Comparison of ENCODE assay signal across 17 cellular contexts in the genomic region with DNA sequence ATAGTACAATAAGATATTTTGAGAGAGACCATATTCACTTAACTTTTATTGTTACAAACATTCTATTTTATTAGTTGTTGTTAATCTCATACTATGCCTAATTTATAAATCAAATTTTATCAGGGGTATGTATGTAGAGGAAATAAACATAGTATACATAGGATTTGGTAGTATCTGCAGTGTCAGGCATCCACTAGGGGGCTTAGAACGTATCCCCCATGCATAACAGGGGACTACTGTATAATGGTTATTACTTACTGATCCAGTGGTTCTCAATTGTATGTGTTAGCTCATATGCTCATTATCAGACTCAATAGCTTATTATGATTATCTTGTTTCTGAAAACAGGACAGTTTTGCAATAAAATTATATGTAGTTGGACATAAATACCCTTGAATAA. TPM values are rescaled to one million over a fixed set of nuclear protein-coding genes. Genes with fewer than 3 reads are reported as not detected.
DNase-seq lines count a peak whose midpoint lies in the region; ATAC-seq, FAIRE-seq and TF ChIP-seq lines count a peak whose summit lies in the region.
"Had no signal": no experiment of that assay in that cellular context is flagged by ENCODE, and none has a peak within 500 bp of the region (broad histone marks: within the 10 kb centered on the region; RNA-seq: fewer than 3 reads in every experiment).

No MANE protein-coding gene starts in this region.

- H2BK20ac ChIP-seq in IMR-90 (ENCODE audit: low read depth, low read length), result no peak overlapping the region

- no peak overlapping the region for H2BK15ac ChIP-seq in IMR-90 (ENCODE audit: low read depth, low read length)

- H3K4me3 Mint-ChIP-seq in neural crest cell, result no peak overlapping the region
- no peak overlapping the region for H3K4me3 Mint-ChIP-seq in activated CD8-positive, alpha-beta T cell treated with anti-CD3 and anti-CD28 coated beads for 36 hours
- H3K4me3 Mint-ChIP-seq: activated CD4-positive, alpha-beta T cell treated with anti-CD3 and anti-CD28 coated beads for 36 hours; activated naive CD8-positive, alpha-beta T cell treated with anti-CD3 and anti-CD28 coated beads, Interleukin-2, amount 10 ng/mL, durations not matched to agents 7 days and 5 days had no signal

- H3K23ac ChIP-seq in IMR-90 (ENCODE audit: low read depth, low read length), result no peak overlapping the region

- no peak overlapping the region for H3K27ac Mint-ChIP-seq in neural crest cell (ENCODE audit: unreplicated experiment)
- H3K27ac Mint-ChIP-seq in activated CD8-positive, alpha-beta T cell treated with anti-CD3 and anti-CD28 coated beads for 36 hours, result no peak overlapping the region
- H3K27ac Mint-ChIP-seq: activated CD4-positive, alpha-beta T cell treated with anti-CD3 and anti-CD28 coated beads for 36 hours; activated naive CD8-positive, alpha-beta T cell treated with anti-CD3 and anti-CD28 coated beads, Interleukin-2, amount 10 ng/mL, durations not matched to agents 7 days and 5 days had no signal

- in situ Hi-C loops in IMR-90 (cut with MboI; ENCODE audit: low sequenced_read_pairs), result no loop called here
- in situ Hi-C loops in K562 (cut with MboI), result no loop called here

- dilution Hi-C loops in IMR-90 (cut with HindIII; ENCODE audit: low sequenced_read_pairs, unreplicated experiment), result no loop called here

- H3K36me3 ChIP-seq in GM06990 (ENCODE audit: control insufficient read depth, insufficient read depth, low read length) (no peaks in the 10 kb centered on the region; the same call in none of the 2 replicates), IMR-90 (ENCODE audit: control insufficient read depth, insufficient read depth, low read length) (0 out of 2 replicates have a peak, but pooled peaks cover 2% of the 10 kb centered on the region), K562 (ENCODE audit: control insufficient read depth, insufficient read depth, low read length) (peaks cover 31% of the 10 kb centered on the region)

- H3K27ac ChIP-seq in IMR-90 (ENCODE audit: insufficient read depth, low read length) (no peak overlapping the region), K562 (ENCODE audit: extremely low read depth, low read depth, low read length) (no peak overlapping the region)
- H3K27ac ChIP-seq: coronary artery, KMS-11, testis had no signal

- no peak overlapping the region for H2AFZ ChIP-seq in IMR-90 (replicated peaks; ENCODE audit: low read length, poor library complexity)
- no peak overlapping the region for H2AFZ ChIP-seq in K562 (ENCODE audit: low read depth, low read length)

- H3K4ac ChIP-seq in IMR-90 (ENCODE audit: low read depth, low read length), result no peak overlapping the region

- no peak overlapping the region for H2BK120ac ChIP-seq in IMR-90 (ENCODE audit: low read depth, low read length)

- CTCF ChIA-PET in IMR-90 (lab: Yijun Ruan, JAX) (interaction anchor here (0.6 kb wide), 1 partner anchor 9 kb away, joined by 3 read pairs; no protein-coding TSS in a partner anchor), K562 (lab: Yijun Ruan, JAX; ENCODE audit: low intra/inter-chr PET ratio) (no interaction called here)
- CTCF ChIA-PET in activated CD8-positive, alpha-beta T cell treated with anti-CD3 and anti-CD28 coated beads for 36 hours (lab: Charles Lee), result interaction anchor here (1.8 kb wide), 1 partner anchor 18 kb away, joined by 5 read pairs; no protein-coding TSS in a partner anchor

- DNase-seq in GM06990 (ENCODE audit: extremely low read depth, insufficient read length), result no peak
- DNase-seq in IMR-90, result no peak
- DNase-seq in K562 (ENCODE audit: extremely low read depth in 1 of 4, low spot score in 3 of 4), result peak in 2 of 4 experiments; percentile 9 to 18
- DNase-seq in neural crest cell (ENCODE audit: low read depth, low spot score), result no peak
- DNase-seq in activated CD8-positive, alpha-beta T cell treated with anti-CD3 and anti-CD28 coated beads for 36 hours, result no peak
- DNase-seq in kidney glomerular epithelial cell (lab: John Stamatoyannopoulos, UW), result no peak
- no peak for DNase-seq in dedifferentiated amniotic fluid mesenchymal stem cell (ENCODE audit: extremely low spot score)
- DNase-seq: activated CD4-positive, alpha-beta T cell treated with anti-CD3 and anti-CD28 coated beads for 36 hours; activated naive CD8-positive, alpha-beta T cell treated with anti-CD3 and anti-CD28 coated beads, Interleukin-2, amount 10 ng/mL, durations not matched to agents 7 days and 5 days; activated T-cell treated with anti-CD3 and anti-CD28 coated beads, Interleukin-2, amount 50 U/mL, for 1 hour; Calu3; NCI-H2081 treated with DMSO at 0.1 percent for 48 hours; stimulated activated CD4-positive, alpha-beta T cell treated with anti-CD3 and anti-CD28 coated beads, Interleukin-15, amount 100 ng/mL, for 24 hours; testis had no signal

- H3K9me1 ChIP-seq in IMR-90 (ENCODE audit: insufficient read depth, low read length) (no peaks in the 10 kb centered on the region; the same call in 1 of the 2 replicates), K562 (ENCODE audit: control insufficient read depth, insufficient read depth, low read length) (no peaks in the 10 kb centered on the region)

- H3K4me2 ChIP-seq in IMR-90 (ENCODE audit: low read depth, low read length) (no peak overlapping the region), K562 (ENCODE audit: insufficient read depth, low read length) (no peak overlapping the region)
- H3K4me2 ChIP-seq: KMS-11 had no signal

- H3K27me3 ChIP-seq in GM06990 (replicated peaks; ENCODE audit: control insufficient read depth, insufficient read depth, low read length) (no peaks in the 10 kb centered on the region), IMR-90 (ENCODE audit: control insufficient read depth, insufficient read depth, low read length) (no peaks in the 10 kb centered on the region), K562 (ENCODE audit: control insufficient read depth in 2 of 2, insufficient read depth in 2 of 2, low read length in 2 of 2) (no peaks in the 10 kb centered on the region)
- H3K27me3 ChIP-seq: testis had no signal

- H4K91ac ChIP-seq in IMR-90 (ENCODE audit: insufficient read depth, low read depth, low read length), result no peak overlapping the region

- no peaks in the 10 kb centered on the region for H3K27me3 Mint-ChIP-seq in neural crest cell (ENCODE audit: low read depth)
- no peaks in the 10 kb centered on the region for H3K27me3 Mint-ChIP-seq in activated CD8-positive, alpha-beta T cell treated with anti-CD3 and anti-CD28 coated beads for 36 hours
- H3K27me3 Mint-ChIP-seq: activated CD4-positive, alpha-beta T cell treated with anti-CD3 and anti-CD28 coated beads for 36 hours; activated naive CD8-positive, alpha-beta T cell treated with anti-CD3 and anti-CD28 coated beads, Interleukin-2, amount 10 ng/mL, durations not matched to agents 7 days and 5 days had no signal

- H3K56ac ChIP-seq in IMR-90 (ENCODE audit: extremely low read depth, insufficient read depth, low read length), result no peak overlapping the region

- 0 out of 4 replicates have a peak, but pooled peaks cover 0 to 3% of the 10 kb centered on the region in 2 experiments for H3K79me1 ChIP-seq in IMR-90 (ENCODE audit: low read depth in 1 of 2, low read length in 2 of 2)

- peaks cover 3% of the 10 kb centered on the region; the same call in 1 of the 3 replicates for H3K79me2 ChIP-seq in K562 (ENCODE audit: control insufficient read depth, insufficient read depth, low read length)

- BruUV-seq in IMR-90 (replicated peaks; lab: Mats Ljungman, UMichigan) (no TSS peak), K562 (replicated peaks; lab: Mats Ljungman, UMichigan) (no TSS peak)

- no CpG with 5 or more reads among the region's 1 CpG for WGBS in IMR-90 (ENCODE audit: extremely low coverage in 2 of 2, insufficient read length in 1 of 2), 2 experiments
- 71% methylated on average over 1 of the region's 1 CpG for WGBS in K562 (ENCODE audit: insufficient coverage, low coverage, missing lambda C conversion rate)

- H3K9me3 Mint-ChIP-seq in neural crest cell, result peaks cover 20% of the 10 kb centered on the region
- peaks cover 22% of the 10 kb centered on the region for H3K9me3 Mint-ChIP-seq in activated CD8-positive, alpha-beta T cell treated with anti-CD3 and anti-CD28 coated beads for 36 hours

- peaks cover 7% of the 10 kb centered on the region for H3K9me3 ChIP-seq in IMR-90 (ENCODE audit: control insufficient read depth, insufficient read depth, low read length)
- H3K9me3 ChIP-seq in K562 (replicated peaks; ENCODE audit: control insufficient read depth, insufficient read depth, low read depth, low read length), result no peaks in the 10 kb centered on the region; the same call in 1 of the 2 replicates
- H3K9me3 ChIP-seq: testis had no signal

- TF ChIP-seq RAD21 in IMR-90 (IDR thresholded peaks at IDR 0.05; ENCODE audit: low read length) (no peak), K562 (CRISPR knock-in tag; conservative IDR thresholded peaks at IDR 0.05 in 1 of 2, IDR thresholded peaks at IDR 0.05 in 1 of 2) (no peak)

- H2BK5ac ChIP-seq in IMR-90 (ENCODE audit: low read depth, low read length, poor library complexity, severe bottlenecking), result no peak overlapping the region

- H3K36me3 Mint-ChIP-seq in neural crest cell (ENCODE audit: low read depth), result peaks cover 40% of the 10 kb centered on the region
- H3K36me3 Mint-ChIP-seq in activated CD8-positive, alpha-beta T cell treated with anti-CD3 and anti-CD28 coated beads for 36 hours (ENCODE audit: low read depth), result peaks cover 58% of the 10 kb centered on the region

- H4K5ac ChIP-seq in IMR-90 (ENCODE audit: low read depth, low read length), result no peak overlapping the region

- POLR2A ChIA-PET in IMR-90 (lab: Charles Lee; ENCODE audit: unreplicated experiment) (no interaction called here), K562 (lab: Yijun Ruan, JAX) (no interaction called here)
- POLR2A ChIA-PET in activated CD8-positive, alpha-beta T cell treated with anti-CD3 and anti-CD28 coated beads for 36 hours (lab: Charles Lee), result no interaction called here

- no peak overlapping the region for H4K8ac ChIP-seq in IMR-90 (ENCODE audit: low read depth in 2 of 2, low read length in 2 of 2)

- H3K18ac ChIP-seq in IMR-90 (ENCODE audit: low read depth, low read length), result no peak overlapping the region

- H3K14ac ChIP-seq in IMR-90 (replicated peaks; ENCODE audit: low read depth, low read length), result no peak overlapping the region

- H3K4me1 ChIP-seq in IMR-90 (ENCODE audit: control insufficient read depth, insufficient read depth, low read length) (no peaks in the 10 kb centered on the region), K562 (replicated peaks in 1 of 2; ENCODE audit: control insufficient read depth in 2 of 2, insufficient read depth in 2 of 2, low read length in 2 of 2) (no peaks in the 10 kb centered on the region)
- H3K4me1 ChIP-seq: testis had no signal

- no peak for TF ChIP-seq EP300 in K562 (IDR thresholded peaks at IDR 0.05; ENCODE audit: low read length)

- H3K9ac ChIP-seq in IMR-90 (ENCODE audit: low read depth, low read length), result no peak overlapping the region
- no peak overlapping the region for H3K9ac ChIP-seq in K562 (ENCODE audit: insufficient read depth in 1 of 2, low read depth in 2 of 2, low read length in 2 of 2)
- H3K9ac ChIP-seq: KMS-11 had no signal

- TF ChIP-seq POLR2A in IMR-90 (IDR thresholded peaks at IDR 0.05; ENCODE audit: low read depth, low read length) (no peak), K562 (conservative IDR thresholded peaks at IDR 0.05) (no peak)

- peak; percentile 26 for TF ChIP-seq CTCF in GM06990 (IDR thresholded peaks at IDR 0.05; ENCODE audit: insufficient read depth, low read length, poor library complexity, severe bottlenecking)
- 0 out of 2 replicates have a peak, but pooled peaks have one; percentile 8 for TF ChIP-seq CTCF in IMR-90 (conservative IDR thresholded peaks at IDR 0.05; ENCODE audit: low read depth, low read length)
- TF ChIP-seq CTCF in K562 (IDR thresholded peaks at IDR 0.05 in 2 of 3, conservative IDR thresholded peaks at IDR 0.05 in 1 of 3; ENCODE audit: insufficient read depth in 2 of 3, low read depth in 1 of 3, low read length in 3 of 3), result peak in 1 of 3 experiments; percentile 28; a peak in 1 of 6 replicates
- peak; percentile 46 for TF ChIP-seq CTCF in neural crest cell (conservative IDR thresholded peaks at IDR 0.05)
- TF ChIP-seq CTCF in activated CD8-positive, alpha-beta T cell treated with anti-CD3 and anti-CD28 coated beads for 36 hours (IDR thresholded peaks at IDR 0.05), result no peak

- H2AK9ac ChIP-seq in IMR-90 (replicated peaks; ENCODE audit: low read depth, low read length, poor library complexity), result no peak overlapping the region

- no peaks in the 10 kb centered on the region for H4K20me1 ChIP-seq in IMR-90 (ENCODE audit: insufficient read depth, low read length)
- no peaks in the 10 kb centered on the region for H4K20me1 ChIP-seq in K562 (replicated peaks; ENCODE audit: control insufficient read depth, insufficient read depth, low read length)

- H2AK5ac ChIP-seq in IMR-90 (ENCODE audit: low read depth, low read length), result no peak overlapping the region

- ATAC-seq in IMR-90 (ENCODE audit: low read depth), result no peak
- peak; percentile 80 for ATAC-seq in K562
- no peak for ATAC-seq in activated CD8-positive, alpha-beta T cell treated with anti-CD3 and anti-CD28 coated beads for 36 hours
- no peak for ATAC-seq in GM21390 (IDR thresholded peaks at IDR 0.05; ENCODE audit: unreplicated experiment)
- ATAC-seq: activated CD4-positive, alpha-beta T cell treated with anti-CD3 and anti-CD28 coated beads for 36 hours had no signal

- intact Hi-C loops in IMR-90 (cut with micrococcal nuclease), result no loop called here
- intact Hi-C loops in K562 (cut with micrococcal nuclease), result no loop called here
- intact Hi-C loops in activated CD8-positive, alpha-beta T cell treated with anti-CD3 and anti-CD28 coated beads for 36 hours (cut with micrococcal nuclease), result no loop called here

- no peak for FAIRE-seq in K562 (lab: Jason Lieb, UNC)

- H3K4me1 Mint-ChIP-seq in neural crest cell, result no peaks in the 10 kb centered on the region
- peaks cover 8% of the 10 kb centered on the region for H3K4me1 Mint-ChIP-seq in activated CD8-positive, alpha-beta T cell treated with anti-CD3 and anti-CD28 coated beads for 36 hours (ENCODE audit: low read depth)
- H3K4me1 Mint-ChIP-seq: activated naive CD8-positive, alpha-beta T cell treated with anti-CD3 and anti-CD28 coated beads, Interleukin-2, amount 10 ng/mL, durations not matched to agents 7 days and 5 days had no signal

- no peak overlapping the region for H3K4me3 ChIP-seq in GM06990 (replicated peaks; ENCODE audit: low read depth, low read length)
- H3K4me3 ChIP-seq in IMR-90 (ENCODE audit: insufficient read depth, low read depth, low read length), result no peak overlapping the region
- no peak overlapping the region for H3K4me3 ChIP-seq in K562
- H3K4me3 ChIP-seq: coronary artery, testis had no signal

RNA-seq across cellular contexts. Expression of a gene that starts 27.6 kb away (rescaled TPM):
- 1.6 and 2.8 TPM in 2 replicates for total RNA-seq in IMR-90 (2012; rRNA removed)
- 16.0 and 18.3 TPM in 2 replicates for polyA plus RNA-seq in IMR-90 (2012; rRNA removed)
- 12.5 and 15.4 TPM in 2 replicates for polyA plus RNA-seq in IMR-90 (2012; cell fraction: cytosol; rRNA removed)
- 3.4 and 11.0 TPM in 2 replicates for polyA plus RNA-seq in IMR-90 (2012; cell fraction: nucleus; rRNA removed; ENCODE audit: low replicate concordance)
- 10.8 and 42.1 TPM in 2 replicates for total RNA-seq in K562 (2011; cell fraction: chromatin; rRNA removed; ENCODE audit: low replicate concordance)
- 8.3 and 11.2 TPM in 2 replicates for total RNA-seq in K562 (2011; cell fraction: nucleolus; rRNA removed)
- 22.1 and 38.3 TPM in 2 replicates for total RNA-seq in K562 (2011; cell fraction: nucleoplasm; rRNA removed)
- 15.9 and 18.0 TPM in 2 replicates for total RNA-seq in K562 (2014; rRNA removed)
- 52.9 and 57.6 TPM in 2 replicates for total RNA-seq in K562 (2014; rRNA removed; fragmentation: Illumina TruSeq; extraction: Trizol)
- 35.6 and 40.3 TPM in 2 replicates for total RNA-seq in K562 (2015; rRNA removed; fragmentation: Illumina TruSeq; extraction: Trizol)
- 38.8 and 42.9 TPM in 2 replicates for total RNA-seq in K562 (2021)
- 58.5 and 74.6 TPM in 2 replicates for polyA plus RNA-seq in K562 (2011; rRNA removed)
- polyA plus RNA-seq in K562 (2011; cell fraction: cytosol; rRNA removed), result 12.2 and 20.4 TPM in 2 replicates
- polyA plus RNA-seq in K562 (2011; cell fraction: nucleus; rRNA removed), result 15.2 and 25.7 TPM in 2 replicates
- 41.7 and 73.9 TPM in 2 replicates for polyA plus RNA-seq in K562 (2012)
- 19.8 and 44.7 TPM in 2 replicates for polyA plus RNA-seq in K562 (2014; fragmentation: Illumina TruSeq; extraction: Trizol)
- polyA plus RNA-seq in K562 (2014; fragmentation: Nextera tagmentation; extraction: Ambion mirVana), result 10 to 100 TPM; 48.9 to 56.8 TPM
- polyA plus RNA-seq in K562 (2014; rRNA removed), result 50.9 and 59.0 TPM in 2 replicates
- polyA minus RNA-seq in K562 (2011; rRNA and poly(A)+ RNA removed), result 12.4 and 13.6 TPM in 2 replicates
- 8.9 and 13.5 TPM in 2 replicates for polyA minus RNA-seq in K562 (2011; cell fraction: cytosol; rRNA and poly(A)+ RNA removed)
- 34.2 and 50.4 TPM in 2 replicates for polyA minus RNA-seq in K562 (2011; cell fraction: nucleus; rRNA and poly(A)+ RNA removed)
- total RNA-seq in neural crest cell, result 10.1 and 14.7 TPM in 2 replicates
- 10 to 100 TPM; 22.4 to 29.0 TPM for total RNA-seq in activated CD8-positive, alpha-beta T cell treated with anti-CD3 and anti-CD28 coated beads for 36 hours
